In genomic region chr3:197305854-197306253, GRCh38 we compare ENCODE assay signal across 8 cellular contexts. TPM values are rescaled to one million over a fixed set of nuclear protein-coding genes. Genes with fewer than 3 reads are reported as not detected.
A peak's percentile ranks its signal among the peaks of the same experiment; 100 is the strongest.
DNase-seq lines count a peak whose midpoint lies in the region; ATAC-seq and TF ChIP-seq lines count a peak whose summit lies in the region.

No MANE protein-coding gene starts in this region.

- H3K27me3 ChIP-seq in H7 (ENCODE audit: control insufficient read depth, insufficient read depth, low read length): no peaks in the 10 kb centered on the region

- H3K36me3 ChIP-seq in H7 (replicated peaks; ENCODE audit: control insufficient read depth, insufficient read depth, low read length): no peaks in the 10 kb centered on the region

- TF ChIP-seq CTCF in GM10248 (IDR thresholded peaks at IDR 0.05; ENCODE audit: control extremely low read depth, extremely low read depth, low read depth, missing control alignments) (no peak), fibroblast of the aortic adventitia (IDR thresholded peaks at IDR 0.05; ENCODE audit: insufficient read depth, low read length) (no peak)

- POLR2A ChIA-PET in GM10248 (lab: Yijun Ruan, JAX): no interaction called here

- peak; percentile 95 for ATAC-seq in GM21381 (IDR thresholded peaks at IDR 0.05; ENCODE audit: unreplicated experiment)
- ATAC-seq in HG03558 (IDR thresholded peaks at IDR 0.05; ENCODE audit: extremely low read depth, unreplicated experiment): peak; percentile 93
- no peak for ATAC-seq in HG03457 (IDR thresholded peaks at IDR 0.05; ENCODE audit: unreplicated experiment)

- peak; percentile 59 for DNase-seq in GM10248 (ENCODE audit: extremely low spot score)
- peak; percentile 66 for DNase-seq in fibroblast of the aortic adventitia (ENCODE audit: low read depth)
- no peak for DNase-seq in NK-92 (lab: John Stamatoyannopoulos, UW; ENCODE audit: unreplicated experiment)
- no peak for DNase-seq in H7
- no peak for DNase-seq in C1 segment of cervical spinal cord (lab: John Stamatoyannopoulos, UW)

- CTCF ChIA-PET in GM10248 (lab: Yijun Ruan, JAX): interaction anchor here (0.8 to 2.2 kb wide), 2 partner anchors 48 to 294 kb away, joined by 3 to 4 read pairs; no protein-coding TSS in a partner anchor

- no peak overlapping the region for H3K4me3 ChIP-seq in fibroblast of the aortic adventitia (ENCODE audit: low read depth, low read length)
- no peak overlapping the region for H3K4me3 ChIP-seq in H7 (ENCODE audit: insufficient read depth, low read depth, low read length)

RNA-seq across cellular contexts. Expression of gene DLG1, which starts 7.4 kb away (rescaled TPM):
- total RNA-seq in fibroblast of the aortic adventitia (ENCODE audit: low replicate concordance): 47.3 and 49.6 TPM in 2 replicates
- total RNA-seq in H7 (2014; rRNA removed; shearing (Covaris generic)): 27.1 and 40.2 TPM in 2 replicates

Comparison
In these comparisons a context has a peak if more than half of its experiments do, and no peak if none do; other contexts are left out.
1. DNase-seq: peak in GM10248 (single experiment) and fibroblast of the aortic adventitia (single experiment); none in NK-92 (single experiment), H7 (single experiment) and C1 segment of cervical spinal cord (0 of 14).